12 cellular contexts compared by ENCODE assay signal in the genomic region with DNA sequence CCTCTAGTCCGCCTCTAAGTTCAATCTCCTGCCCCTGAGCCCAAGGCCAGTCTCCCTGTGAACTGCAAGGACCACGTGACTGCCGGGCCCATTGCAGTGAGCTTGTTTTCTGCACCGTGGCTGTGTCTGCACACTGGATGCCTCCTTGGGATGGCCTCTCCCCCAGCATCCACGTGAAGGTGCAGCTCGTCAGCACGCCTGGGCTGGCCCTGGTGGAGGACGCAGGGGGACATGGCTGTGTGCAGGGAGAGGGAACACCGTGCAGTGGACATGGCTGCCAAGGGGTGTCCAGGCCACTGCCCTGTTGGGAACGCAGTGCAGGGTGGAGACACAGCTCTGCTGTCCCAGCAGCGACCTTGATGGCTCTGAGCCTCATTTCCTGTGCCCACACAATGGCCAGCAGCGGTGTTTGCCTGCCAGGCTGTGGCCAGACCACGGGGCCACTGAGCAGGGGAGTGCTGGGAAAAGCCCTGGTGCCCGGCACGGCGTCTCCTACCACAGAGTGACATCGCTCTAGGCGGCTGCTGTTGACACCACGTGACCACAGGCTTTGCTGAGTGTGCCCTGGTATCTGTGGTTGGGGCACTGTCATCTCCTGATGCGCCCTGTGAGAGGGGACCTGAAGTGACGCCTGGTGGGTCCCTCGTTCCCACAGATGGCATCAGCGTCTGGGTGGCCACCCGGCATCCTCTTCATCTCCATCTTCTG. TPM values are rescaled to one million over a fixed set of nuclear protein-coding genes. Genes with fewer than 3 reads are reported as not detected.
A peak's percentile ranks its signal among the peaks of the same experiment; 100 is the strongest.
DNase-seq lines count a peak whose midpoint lies in the region; FAIRE-seq and TF ChIP-seq lines count a peak whose summit lies in the region.
"Had no signal": no experiment of that assay in that cellular context is flagged by ENCODE, and none has a peak within 500 bp of the region (broad histone marks: within the 10 kb centered on the region; RNA-seq: fewer than 3 reads in every experiment).

No MANE protein-coding gene starts in this region.

- peaks cover 3% of the 10 kb centered on the region; the same call in 1 of the 2 replicates for H3K9me3 ChIP-seq in BLaER1
- H3K9me3 ChIP-seq in HUES6 (ENCODE audit: control insufficient read depth, insufficient read depth, low read depth, low read length), result no peaks in the 10 kb centered on the region
- H3K9me3 ChIP-seq in H1 (ENCODE audit: insufficient read depth in 2 of 2, low read depth in 1 of 2, low read length in 1 of 2), result no peaks in the 10 kb centered on the region
- H3K9me3 ChIP-seq: thoracic aorta had no signal

- H2BK15ac ChIP-seq in H1 (ENCODE audit: low read length), result 0 out of 2 replicates have a peak overlapping the region, but pooled peaks have one; percentile 33

- peak overlapping the region; percentile 91 for H4K91ac ChIP-seq in H1 (replicated peaks; ENCODE audit: insufficient read length, low read length)

- peaks cover 26% of the 10 kb centered on the region for H3K4me1 Mint-ChIP-seq in neural crest cell
- H3K4me1 Mint-ChIP-seq in activated CD4-positive, alpha-beta memory T cell treated with anti-CD3 and anti-CD28 coated beads for 36 hours (ENCODE audit: low read depth), result peaks cover 13% of the 10 kb centered on the region

- H4K20me1 ChIP-seq in BLaER1, result no peaks in the 10 kb centered on the region
- H4K20me1 ChIP-seq in H1 (replicated peaks in 1 of 2; ENCODE audit: control insufficient read depth in 1 of 2, insufficient read depth in 2 of 2, low read length in 2 of 2), result no peaks in the 10 kb centered on the region

- H4K5ac ChIP-seq in H1 (ENCODE audit: insufficient read length, low read depth, low read length), result peak overlapping the region; percentile 78

- peak overlapping the region; percentile 66; the same call in 1 of the 2 replicates for H2BK5ac ChIP-seq in H1 (ENCODE audit: low read depth, low read length)

- no peak for TF ChIP-seq EP300 in H1 (IDR thresholded peaks at IDR 0.05; ENCODE audit: borderline replicate concordance in 1 of 2, low read depth in 2 of 2, low read length in 2 of 2)

- no peak overlapping the region for H3K14ac ChIP-seq in H1 (ENCODE audit: insufficient read length)

- no peak overlapping the region for H3K56ac ChIP-seq in H1 (replicated peaks; ENCODE audit: insufficient read length, low read depth, low read length)

- no peaks in the 10 kb centered on the region for H3K27me3 ChIP-seq in BLaER1
- H3K27me3 ChIP-seq in HUES6 (ENCODE audit: control insufficient read depth, insufficient read depth, low read length), result no peaks in the 10 kb centered on the region
- H3K27me3 ChIP-seq in H1 (replicated peaks in 1 of 4; ENCODE audit: control insufficient read depth in 3 of 4, extremely low read depth in 1 of 4, insufficient read depth in 3 of 4, low read length in 3 of 4), result peaks cover 0 to 2% (median 0%) of the 10 kb centered on the region in 4 experiments; a peak in 1 of 7 replicates

- intact Hi-C loops in activated CD4-positive, alpha-beta memory T cell treated with anti-CD3 and anti-CD28 coated beads for 36 hours (cut with micrococcal nuclease), result no loop called here

- no peak for FAIRE-seq in H1 (lab: Jason Lieb, UNC)

- H3K27me3 Mint-ChIP-seq in neural crest cell (ENCODE audit: low read depth), result no peaks in the 10 kb centered on the region
- peaks cover 3% of the 10 kb centered on the region for H3K27me3 Mint-ChIP-seq in activated CD4-positive, alpha-beta memory T cell treated with anti-CD3 and anti-CD28 coated beads for 36 hours

- H3K27ac Mint-ChIP-seq in neural crest cell (ENCODE audit: unreplicated experiment), result peak overlapping the region; percentile 94
- H3K27ac Mint-ChIP-seq in activated CD4-positive, alpha-beta memory T cell treated with anti-CD3 and anti-CD28 coated beads for 36 hours, result no peak overlapping the region

- H3K4me2 ChIP-seq in BLaER1 (peak overlapping the region; percentile 81), H1 (ENCODE audit: insufficient read depth in 1 of 2, low read depth in 2 of 2, low read length in 2 of 2) (no peak overlapping the region; a peak in 1 of 4 replicates)

- H2BK20ac ChIP-seq in H1 (ENCODE audit: low read length), result peak overlapping the region; percentile 38

- POLR2A ChIA-PET in H1 (lab: Charles Lee; ENCODE audit: partially characterized antibody), result interaction anchor here (0.8 kb wide), 1 partner anchor 58 kb away, joined by 3 read pairs; no protein-coding TSS in a partner anchor
- POLR2A ChIA-PET in activated CD4-positive, alpha-beta memory T cell treated with anti-CD3 and anti-CD28 coated beads for 36 hours (lab: Charles Lee), result no interaction called here

- H3K4me3 ChIP-seq in BLaER1 (no peak overlapping the region), HUES6 (ENCODE audit: low read depth, low read length) (no peak overlapping the region), H1 (ENCODE audit: extremely low read depth in 1 of 4, insufficient read depth in 2 of 4, low read depth in 3 of 4, low read length in 4 of 4) (no peak overlapping the region)
- H3K4me3 ChIP-seq: thoracic aorta had no signal

- H3K4me3 Mint-ChIP-seq in neural crest cell, result no peak overlapping the region
- H3K4me3 Mint-ChIP-seq in activated CD4-positive, alpha-beta memory T cell treated with anti-CD3 and anti-CD28 coated beads for 36 hours, result no peak overlapping the region

- no peak for TF ChIP-seq RAD21 in H1 (IDR thresholded peaks at IDR 0.05 in 1 of 2, conservative IDR thresholded peaks at IDR 0.05 in 1 of 2; ENCODE audit: low read depth in 2 of 2, low read length in 2 of 2)

- peak overlapping the region; percentile 50 for H3K4ac ChIP-seq in H1 (replicated peaks; ENCODE audit: insufficient read length, low read depth, low read length)

- H3K9ac ChIP-seq in BLaER1 (peak overlapping the region; percentile 75; the same call in 1 of the 2 replicates), HUES6 (ENCODE audit: low read length) (peak overlapping the region; percentile 5), H1 (replicated peaks in 1 of 4; ENCODE audit: extremely low read depth in 1 of 4, low read depth in 3 of 4, low read length in 3 of 4) (peak overlapping the region in 1 of 4 experiments; percentile 8; a peak in 1 of 7 replicates)

- peaks cover 2% of the 10 kb centered on the region; the same call in 1 of the 2 replicates for H3K36me3 ChIP-seq in BLaER1
- no peaks in the 10 kb centered on the region for H3K36me3 ChIP-seq in HUES6 (ENCODE audit: control insufficient read depth, insufficient read depth, low read length)
- H3K36me3 ChIP-seq in H1 (ENCODE audit: control insufficient read depth in 2 of 4, insufficient read depth in 4 of 4, low read length in 3 of 4), result no peaks in the 10 kb centered on the region
- H3K36me3 ChIP-seq: thoracic aorta had no signal

- no peak overlapping the region for H2BK120ac ChIP-seq in H1 (replicated peaks; ENCODE audit: low read depth, low read length)

- no peaks in the 10 kb centered on the region for H3K23me2 ChIP-seq in H1 (ENCODE audit: low read depth, low read length)

- no peaks in the 10 kb centered on the region for H3K79me1 ChIP-seq in H1 (ENCODE audit: low read depth, low read length)

- H3K79me2 ChIP-seq in H1 (ENCODE audit: control insufficient read depth in 1 of 2, insufficient read depth in 2 of 2, low read length in 2 of 2), result no peaks in the 10 kb centered on the region

- no peak for TF ChIP-seq CTCF in H1 (IDR thresholded peaks at IDR 0.05; ENCODE audit: control extremely low read depth in 1 of 3, insufficient read depth in 1 of 3, low read depth in 1 of 3, low read length in 3 of 3)
- TF ChIP-seq CTCF in neural crest cell (conservative IDR thresholded peaks at IDR 0.05), result no peak

- no peak for TF ChIP-seq POLR2A in H1 (IDR thresholded peaks at IDR 0.05; ENCODE audit: control extremely low read depth in 1 of 2, low read depth in 2 of 2, low read length in 2 of 2)

- 0 out of 2 replicates have a peak overlapping the region, but pooled peaks have one; percentile 85 for H3K27ac ChIP-seq in BLaER1
- H3K27ac ChIP-seq in HUES6 (ENCODE audit: low read depth, low read length), result no peak overlapping the region
- no peak overlapping the region for H3K27ac ChIP-seq in H1 (ENCODE audit: low read depth, low read length)
- H3K27ac ChIP-seq: thoracic aorta had no signal

- DNase-seq in H1 (ENCODE audit: low read depth in 1 of 2, low spot score in 2 of 2) (no peak), neural crest cell (ENCODE audit: low read depth, low spot score) (peak; percentile 26), NCI-H748 treated with DMSO at 0.1 percent for 48 hours (lab: John Stamatoyannopoulos, UW) (no peak), kidney glomerular epithelial cell (lab: John Stamatoyannopoulos, UW) (no peak), germinal center (ENCODE audit: low spot score) (no peak)
- DNase-seq in activated CD4-positive, alpha-beta memory T cell treated with anti-CD3 and anti-CD28 coated beads for 36 hours, result no peak
- DNase-seq: AML-193; NCI-H2081 treated with DMSO at 0.1 percent for 48 hours; stimulated activated CD4-positive, alpha-beta T cell treated with anti-CD3 and anti-CD28 coated beads, Interleukin-4, amount 100 ng/mL, for 24 hours had no signal

- 83% methylated on average over 24 of the region's 24 CpGs; no CpG with 5 or more reads in 1 of the 2 experiments for WGBS in H1 (ENCODE audit: extremely low coverage in 1 of 2, insufficient coverage in 1 of 2, insufficient read length in 1 of 2, insufficient replicate concordance in 2 of 2, low coverage in 1 of 2, low lambda C conversion rate in 2 of 2, missing lambda C conversion rate in 1 of 2), 2 experiments

- peak overlapping the region; percentile 81; the same call in 1 of the 2 replicates for H4K8ac ChIP-seq in H1 (ENCODE audit: extremely low read depth, insufficient read depth, low read length)

- CTCF ChIA-PET in H1 (lab: Charles Lee; ENCODE audit: partially characterized antibody), result interaction anchor here (1.1 to 9.1 kb wide), 7 partner anchors 9 to 101 kb away, joined by 3 to 99 read pairs (median 4); no protein-coding TSS in a partner anchor
- CTCF ChIA-PET in activated CD4-positive, alpha-beta memory T cell treated with anti-CD3 and anti-CD28 coated beads for 36 hours (lab: Charles Lee), result no interaction called here

- no peak overlapping the region; the same call in 1 of the 2 replicates for H2AK5ac ChIP-seq in H1 (ENCODE audit: low read depth, low read length)

- no peaks in the 10 kb centered on the region for H3K36me3 Mint-ChIP-seq in neural crest cell (ENCODE audit: low read depth)
- no peaks in the 10 kb centered on the region for H3K36me3 Mint-ChIP-seq in activated CD4-positive, alpha-beta memory T cell treated with anti-CD3 and anti-CD28 coated beads for 36 hours

- peaks cover 54% of the 10 kb centered on the region for H3K4me1 ChIP-seq in BLaER1
- H3K4me1 ChIP-seq in HUES6 (ENCODE audit: control insufficient read depth, insufficient read depth, low read length), result peaks cover 6% of the 10 kb centered on the region
- H3K4me1 ChIP-seq in H1 (replicated peaks in 1 of 4; ENCODE audit: control insufficient read depth in 3 of 4, insufficient read depth in 4 of 4, low read length in 3 of 4), result peaks cover 0 to 10% (median 7%) of the 10 kb centered on the region in 4 experiments; a peak in 3 of 7 replicates

- no peaks in the 10 kb centered on the region for H3K9me3 Mint-ChIP-seq in neural crest cell
- no peaks in the 10 kb centered on the region for H3K9me3 Mint-ChIP-seq in activated CD4-positive, alpha-beta memory T cell treated with anti-CD3 and anti-CD28 coated beads for 36 hours

- peak overlapping the region; percentile 67 for H2AFZ ChIP-seq in H1 (ENCODE audit: low read length)

- no peak overlapping the region for H3K23ac ChIP-seq in H1 (ENCODE audit: insufficient read length)

- H2BK12ac ChIP-seq in H1 (ENCODE audit: low read depth, low read length), result peak overlapping the region; percentile 41; the same call in 1 of the 2 replicates

- peak overlapping the region; percentile 84 for H3K18ac ChIP-seq in H1 (ENCODE audit: extremely low read depth, low read length)

RNA-seq across cellular contexts. Expression of a gene that starts 26.9 kb away (rescaled TPM):
- total RNA-seq in H1 (2021; fragmentation: NEBNext Ultra II Directional; extraction: Animal tissue kit (Norgen Biotek cat#: 25700)), result 27.5 and 30.0 TPM in 2 replicates
- polyA plus RNA-seq in H1 (2011; rRNA removed), result 14.4 and 19.5 TPM in 2 replicates
- polyA plus RNA-seq in H1 (2011; cell fraction: cytosol; rRNA removed), result 17.3 TPM
- polyA plus RNA-seq in H1 (2011; cell fraction: nucleus; rRNA removed), result 38.7 TPM
- 24.9 to 34.9 TPM (median 31.8 TPM) in 4 replicates for polyA plus RNA-seq in H1 (2012, experiment 1 of 2)
- polyA plus RNA-seq in H1 (2012, experiment 2 of 2), result 19.3 TPM
- polyA plus RNA-seq in H1 (2013, experiment 1 of 2), result 16.3 TPM
- 14.9 TPM for polyA plus RNA-seq in H1 (2013, experiment 2 of 2)
- 16.7 and 19.2 TPM in 2 replicates for polyA minus RNA-seq in H1 (2011; rRNA and poly(A)+ RNA removed)
- polyA minus RNA-seq in H1 (2011; cell fraction: cytosol; rRNA and poly(A)+ RNA removed), result 12.9 TPM
- 14.7 TPM for polyA minus RNA-seq in H1 (2011; cell fraction: nucleus; rRNA and poly(A)+ RNA removed)
- total RNA-seq in neural crest cell, result 56.0 and 61.3 TPM in 2 replicates
- 10 to 100 TPM; 49.9 to 54.5 TPM for total RNA-seq in activated CD4-positive, alpha-beta memory T cell treated with anti-CD3 and anti-CD28 coated beads for 36 hours
